In genomic region chr1:35555601-35556477, GRCh38 we compare ENCODE assay signal across 1 cellular context.
TF ChIP-seq lines count a peak whose summit lies in the region.

No MANE protein-coding gene starts in this region.

TF ChIP-seq in K562, 482 proteins besides CTCF, POLR2A, EP300 and RAD21 (continued from another document):
- TF ChIP-seq, protein P1, sequence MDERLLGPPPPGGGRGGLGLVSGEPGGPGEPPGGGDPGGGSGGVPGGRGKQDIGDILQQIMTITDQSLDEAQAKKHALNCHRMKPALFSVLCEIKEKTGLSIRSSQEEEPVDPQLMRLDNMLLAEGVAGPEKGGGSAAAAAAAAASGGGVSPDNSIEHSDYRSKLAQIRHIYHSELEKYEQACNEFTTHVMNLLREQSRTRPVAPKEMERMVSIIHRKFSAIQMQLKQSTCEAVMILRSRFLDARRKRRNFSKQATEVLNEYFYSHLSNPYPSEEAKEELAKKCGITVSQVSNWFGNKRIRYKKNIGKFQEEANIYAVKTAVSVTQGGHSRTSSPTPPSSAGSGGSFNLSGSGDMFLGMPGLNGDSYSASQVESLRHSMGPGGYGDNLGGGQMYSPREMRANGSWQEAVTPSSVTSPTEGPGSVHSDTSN (CRISPR knock-in tag; IDR thresholded peaks at IDR 0.05; ENCODE audit: low read depth), result no peak
- TF ChIP-seq, protein P1 (tag; conservative IDR thresholded peaks at IDR 0.05; ENCODE audit: low read depth), result 0 out of 2 replicates have a peak, but pooled peaks have one; percentile 8
- TF ChIP-seq KDM1A (IDR thresholded peaks at IDR 0.05), result peak in 1 of 2 experiments; percentile 23; a peak in 1 of 4 replicates
